In genomic region chr15:31456329-31457060, GRCh38 we compare ENCODE assay signal across 21 cellular contexts.
DNase-seq lines count a peak whose midpoint lies in the region; ATAC-seq, FAIRE-seq and TF ChIP-seq lines count a peak whose summit lies in the region.
"Had no signal": no experiment of that assay in that cellular context is flagged by ENCODE, and none has a peak within 500 bp of the region (broad histone marks: within the 10 kb centered on the region; RNA-seq: fewer than 3 reads in every experiment).

No MANE protein-coding gene starts in this region.

- intact Hi-C loops in sciatic nerve (cut with DNase I), result no loop called here
- intact Hi-C loops in activated CD8-positive, alpha-beta T cell treated with anti-CD3 and anti-CD28 coated beads for 36 hours (cut with micrococcal nuclease), result no loop called here

- H3K27ac ChIP-seq in A549 (peak overlapping the region; percentile 62 to 73), coronary artery (peak overlapping the region; percentile 39 to 58)
- H3K27ac ChIP-seq: 22Rv1, colonic mucosa had no signal

- 45% methylated on average over 8 of the region's 8 CpGs for WGBS in A549 (ENCODE audit: missing lambda C conversion rate)

- TF ChIP-seq CTCF in A549 (IDR thresholded peaks at IDR 0.05) (no peak), coronary artery (IDR thresholded peaks at IDR 0.05) (no peak)
- no peak for TF ChIP-seq CTCF in activated CD8-positive, alpha-beta T cell treated with anti-CD3 and anti-CD28 coated beads for 36 hours (IDR thresholded peaks at IDR 0.05)

- DNase-seq in activated CD4-positive, CD25-positive, alpha-beta regulatory T cell treated with anti-CD3 and anti-CD28 coated beads, Interleukin-2, amount 50 U/mL, for 72 hours, result peak; percentile 21
- no peak for DNase-seq in activated CD4-positive, CD25-positive, alpha-beta regulatory T cell (lab: John Stamatoyannopoulos, UW)
- DNase-seq in A549 (ENCODE audit: low read depth in 1 of 2, low spot score in 1 of 2) (no peak), coronary artery (ENCODE audit: low spot score) (peak; percentile 67), sciatic nerve (ENCODE audit: low spot score) (peak; percentile 45), cerebellum (ENCODE audit: low spot score) (no peak)
- DNase-seq in activated CD8-positive, alpha-beta T cell treated with anti-CD3 and anti-CD28 coated beads for 36 hours, result no peak
- DNase-seq in stimulated activated CD4-positive, alpha-beta T cell treated with anti-CD3 and anti-CD28 coated beads, Interleukin-1b, Interleukin-23, amount 100 ng/mL, for 48 hours, result no peak
- DNase-seq: activated CD4-positive, alpha-beta T cell treated with anti-CD3 and anti-CD28 coated beads, Interleukin-2, amount 50 U/mL, for 1 hour; AML-193; colonic mucosa; GOT3; MG63; NCI-H1436; NCI-H524 treated with DMSO at 0.1 percent for 48 hours; stimulated activated naive CD4-positive, alpha-beta T cell; tibial artery had no signal

- FAIRE-seq in A549 (lab: Jason Lieb, UNC), result no peak
- FAIRE-seq: TTC549 had no signal

- no peak overlapping the region for H3K4me3 Mint-ChIP-seq in activated CD8-positive, alpha-beta T cell treated with anti-CD3 and anti-CD28 coated beads for 36 hours
- H3K4me3 Mint-ChIP-seq: activated naive CD4-positive, alpha-beta T cell treated with anti-CD3 and anti-CD28 coated beads, Interleukin-2, amount 50 U/mL, for 24 hours; IgD-negative memory B cell had no signal

- no peak overlapping the region for H3K27ac Mint-ChIP-seq in activated CD8-positive, alpha-beta T cell treated with anti-CD3 and anti-CD28 coated beads for 36 hours
- H3K27ac Mint-ChIP-seq: activated naive CD4-positive, alpha-beta T cell treated with anti-CD3 and anti-CD28 coated beads, Interleukin-2, amount 50 U/mL, for 24 hours; IgD-negative memory B cell had no signal

- H3K9me3 Mint-ChIP-seq in activated CD8-positive, alpha-beta T cell treated with anti-CD3 and anti-CD28 coated beads for 36 hours, result peaks cover 4% of the 10 kb centered on the region

- peaks cover 35% of the 10 kb centered on the region for H3K4me1 ChIP-seq in A549
- H3K4me1 ChIP-seq: colonic mucosa had no signal

- 0 out of 5 replicates have a peak, but pooled peaks of 1 of the 2 experiments have one; percentile 0 for TF ChIP-seq EP300 in A549 (IDR thresholded peaks at IDR 0.05)

- H3K36me3 Mint-ChIP-seq in activated CD8-positive, alpha-beta T cell treated with anti-CD3 and anti-CD28 coated beads for 36 hours (ENCODE audit: low read depth), result peaks cover 4% of the 10 kb centered on the region

- H3K4me1 Mint-ChIP-seq in activated CD8-positive, alpha-beta T cell treated with anti-CD3 and anti-CD28 coated beads for 36 hours (ENCODE audit: low read depth), result peaks cover 28% of the 10 kb centered on the region

- CTCF ChIA-PET in A549 (lab: Yijun Ruan, JAX), result interaction anchor here (0.9 to 6.6 kb wide), 5 partner anchors 9 to 32 kb away, joined by 3 to 53 read pairs (median 3); no protein-coding TSS in a partner anchor
- CTCF ChIA-PET in activated CD8-positive, alpha-beta T cell treated with anti-CD3 and anti-CD28 coated beads for 36 hours (lab: Charles Lee), result interaction anchor here (0.9 to 2.3 kb wide), 5 partner anchors 17 to 32 kb away, joined by 3 to 9 read pairs (median 4); no protein-coding TSS in a partner anchor

- H3K9me3 ChIP-seq in A549, result no peaks in the 10 kb centered on the region
- H3K9me3 ChIP-seq: colonic mucosa, MG63, tibial artery had no signal

- TF ChIP-seq RAD21 in A549 (conservative IDR thresholded peaks at IDR 0.05 in 1 of 2, IDR thresholded peaks at IDR 0.05 in 1 of 2), result no peak

- no peaks in the 10 kb centered on the region for H3K27me3 Mint-ChIP-seq in activated CD8-positive, alpha-beta T cell treated with anti-CD3 and anti-CD28 coated beads for 36 hours
- H3K27me3 Mint-ChIP-seq: activated naive CD4-positive, alpha-beta T cell treated with anti-CD3 and anti-CD28 coated beads, Interleukin-2, amount 50 U/mL, for 24 hours had no signal

- H3K4me3 ChIP-seq in A549 (no peak overlapping the region), coronary artery (no peak overlapping the region)
- H3K4me3 ChIP-seq: colonic mucosa, MG63, tibial artery had no signal

- no peak for TF ChIP-seq POLR2A in A549 (IDR thresholded peaks at IDR 0.05; ENCODE audit: low read length)

- peak overlapping the region; percentile 51 for H3K4me2 ChIP-seq in A549

- ATAC-seq in A549, result peak in 1 of 2 experiments; percentile 58; a peak in 3 of 6 replicates
- ATAC-seq in sciatic nerve, result no peak
- no peak for ATAC-seq in activated CD8-positive, alpha-beta T cell treated with anti-CD3 and anti-CD28 coated beads for 36 hours

- POLR2A ChIA-PET in A549 (lab: Yijun Ruan, JAX), result no interaction called here
- POLR2A ChIA-PET in activated CD8-positive, alpha-beta T cell treated with anti-CD3 and anti-CD28 coated beads for 36 hours (lab: Charles Lee), result interaction anchor here (1.0 to 2.1 kb wide), 2 partner anchors 16 to 27 kb away, joined by 5 to 6 read pairs; no protein-coding TSS in a partner anchor

TF ChIP-seq in A549, 52 proteins besides CTCF, POLR2A, EP300 and RAD21:
- no peak for TF ChIP-seq RARB (CRISPR knock-in tag; IDR thresholded peaks at IDR 0.05)
- TF ChIP-seq HEYL (CRISPR knock-in tag; IDR thresholded peaks at IDR 0.05), result no peak
- no peak for TF ChIP-seq ATOH8 (CRISPR knock-in tag; IDR thresholded peaks at IDR 0.05; ENCODE audit: low read depth)
- no peak for TF ChIP-seq EHF (CRISPR knock-in tag; IDR thresholded peaks at IDR 0.05)
- TF ChIP-seq JUN (IDR thresholded peaks at IDR 0.05), result no peak
- TF ChIP-seq CHD2 (IDR thresholded peaks at IDR 0.05; ENCODE audit: low read length, partially characterized antibody), result no peak
- TF ChIP-seq RCOR1 (IDR thresholded peaks at IDR 0.05; ENCODE audit: low read depth, low read length), result no peak
- no peak for TF ChIP-seq RFX5 (IDR thresholded peaks at IDR 0.05)
- no peak for TF ChIP-seq ZC3H11A (IDR thresholded peaks at IDR 0.05)
- TF ChIP-seq HOXB13 (CRISPR knock-in tag; IDR thresholded peaks at IDR 0.05; ENCODE audit: low read depth), result no peak
- TF ChIP-seq MAFK (IDR thresholded peaks at IDR 0.05; ENCODE audit: partially characterized antibody), result no peak
- no peak for TF ChIP-seq POLR2AphosphoS2 (conservative IDR thresholded peaks at IDR 0.05; ENCODE audit: low read length)
- no peak for TF ChIP-seq TFCP2L1 (CRISPR knock-in tag; IDR thresholded peaks at IDR 0.05)
- no peak for TF ChIP-seq GATA3 (IDR thresholded peaks at IDR 0.05; ENCODE audit: borderline replicate concordance)

Comparison
In these comparisons a context has a peak if more than half of its experiments do, and no peak if none do; other contexts are left out.
1. DNase-seq: peak in activated CD4-positive, CD25-positive, alpha-beta regulatory T cell treated with anti-CD3 and anti-CD28 coated beads, Interleukin-2, amount 50 U/mL, for 72 hours (single experiment), coronary artery (single experiment) and sciatic nerve (single experiment); none in activated CD4-positive, CD25-positive, alpha-beta regulatory T cell (0 of 4), A549 (0 of 2), activated CD8-positive, alpha-beta T cell treated with anti-CD3 and anti-CD28 coated beads for 36 hours (single experiment), cerebellum (single experiment) and stimulated activated CD4-positive, alpha-beta T cell treated with anti-CD3 and anti-CD28 coated beads, Interleukin-1b, Interleukin-23, amount 100 ng/mL, for 48 hours (single experiment).